Comparison of ENCODE assay signal across 5 cellular contexts in genomic region chr6:15943423-15943822, GRCh38.
"Had no signal": no experiment of that assay in that cellular context is flagged by ENCODE, and none has a peak within 500 bp of the region (broad histone marks: within the 10 kb centered on the region; RNA-seq: fewer than 3 reads in every experiment).

No MANE protein-coding gene starts in this region.

- DNase-seq: H9, HCEC 1CT, IMR-90, KBM-7 had no signal

- ATAC-seq: GM23338 had no signal

- H3K4me2 ChIP-seq: GM23338 had no signal

- H3K4me3 ChIP-seq: GM23338 had no signal

- H3K4me1 Mint-ChIP-seq: GM23338 had no signal

- H3K27ac Mint-ChIP-seq: GM23338, H9 had no signal

- H3K4me3 Mint-ChIP-seq: GM23338, H9 had no signal
